In the genomic region with DNA sequence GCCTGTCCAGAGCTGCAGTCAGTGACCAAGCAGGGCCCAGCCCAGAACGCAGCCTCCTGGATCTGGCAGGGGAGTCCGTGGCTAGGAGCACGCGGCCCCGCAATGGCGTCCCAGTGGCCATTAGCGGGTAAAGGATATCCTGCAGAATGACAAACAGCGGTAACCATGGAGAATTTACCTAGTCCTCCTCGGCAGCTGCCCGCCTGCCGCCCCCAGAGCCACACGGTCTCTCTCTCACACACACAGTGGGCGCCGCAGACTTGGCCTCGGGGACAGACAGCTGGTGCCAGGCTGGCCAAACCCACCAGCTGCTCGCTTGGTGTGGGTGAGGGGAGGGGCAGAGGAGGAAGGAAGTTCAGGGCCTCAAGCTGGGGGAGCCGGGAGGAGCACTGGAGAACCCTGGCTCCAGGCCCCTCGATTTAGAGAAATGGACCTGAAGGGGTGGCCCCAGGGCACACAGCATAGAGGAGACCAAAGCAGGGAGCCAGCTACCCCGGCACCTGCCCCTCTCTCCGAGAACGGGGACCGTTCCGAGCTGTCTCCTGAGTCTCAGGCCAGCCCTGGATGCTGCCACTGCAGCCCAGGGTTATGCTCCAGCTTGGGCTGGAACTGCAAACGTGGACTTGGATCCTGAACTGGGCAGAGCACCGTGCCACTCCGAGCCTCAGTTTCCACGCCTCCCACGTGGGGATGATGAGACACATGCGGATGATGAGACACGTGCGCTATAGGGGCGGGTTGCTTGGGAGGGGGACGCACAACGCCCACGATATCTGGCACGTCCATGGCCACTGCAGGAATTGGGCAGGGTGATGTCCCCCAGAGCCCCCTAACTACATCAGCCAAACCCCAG, we compare ENCODE assay signal across 1 cellular context.
TF ChIP-seq lines count a peak whose summit lies in the region.

No MANE protein-coding gene starts in this region.

TF ChIP-seq in WTC11, 78 proteins besides CTCF, POLR2A, EP300 and RAD21 (continued from another document):
- TF ChIP-seq, protein P1, sequence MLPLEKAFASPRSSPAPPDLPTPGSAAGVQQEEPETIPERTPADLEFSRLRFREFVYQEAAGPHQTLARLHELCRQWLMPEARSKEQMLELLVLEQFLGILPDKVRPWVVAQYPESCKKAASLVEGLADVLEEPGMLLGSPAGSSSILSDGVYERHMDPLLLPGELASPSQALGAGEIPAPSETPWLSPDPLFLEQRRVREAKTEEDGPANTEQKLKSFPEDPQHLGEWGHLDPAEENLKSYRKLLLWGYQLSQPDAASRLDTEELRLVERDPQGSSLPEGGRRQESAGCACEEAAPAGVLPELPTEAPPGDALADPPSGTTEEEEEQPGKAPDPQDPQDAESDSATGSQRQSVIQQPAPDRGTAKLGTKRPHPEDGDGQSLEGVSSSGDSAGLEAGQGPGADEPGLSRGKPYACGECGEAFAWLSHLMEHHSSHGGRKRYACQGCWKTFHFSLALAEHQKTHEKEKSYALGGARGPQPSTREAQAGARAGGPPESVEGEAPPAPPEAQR (CRISPR knock-in tag; IDR thresholded peaks at IDR 0.05), result no peak
- TF ChIP-seq GRHL2 (CRISPR knock-in tag; IDR thresholded peaks at IDR 0.05; ENCODE audit: insufficient replicate concordance, severe bottlenecking), result no peak
- no peak for TF ChIP-seq E2F1 (CRISPR knock-in tag; IDR thresholded peaks at IDR 0.05)
- TF ChIP-seq E2F4 (CRISPR knock-in tag; IDR thresholded peaks at IDR 0.05; ENCODE audit: borderline replicate concordance, low read depth), result no peak
- TF ChIP-seq, protein P2, sequence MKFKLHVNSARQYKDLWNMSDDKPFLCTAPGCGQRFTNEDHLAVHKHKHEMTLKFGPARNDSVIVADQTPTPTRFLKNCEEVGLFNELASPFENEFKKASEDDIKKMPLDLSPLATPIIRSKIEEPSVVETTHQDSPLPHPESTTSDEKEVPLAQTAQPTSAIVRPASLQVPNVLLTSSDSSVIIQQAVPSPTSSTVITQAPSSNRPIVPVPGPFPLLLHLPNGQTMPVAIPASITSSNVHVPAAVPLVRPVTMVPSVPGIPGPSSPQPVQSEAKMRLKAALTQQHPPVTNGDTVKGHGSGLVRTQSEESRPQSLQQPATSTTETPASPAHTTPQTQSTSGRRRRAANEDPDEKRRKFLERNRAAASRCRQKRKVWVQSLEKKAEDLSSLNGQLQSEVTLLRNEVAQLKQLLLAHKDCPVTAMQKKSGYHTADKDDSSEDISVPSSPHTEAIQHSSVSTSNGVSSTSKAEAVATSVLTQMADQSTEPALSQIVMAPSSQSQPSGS (CRISPR knock-in tag; IDR thresholded peaks at IDR 0.05; ENCODE audit: borderline replicate concordance, low read depth), result no peak
- TF ChIP-seq NR1H2 (CRISPR knock-in tag; IDR thresholded peaks at IDR 0.05), result no peak
- no peak for TF ChIP-seq HMGA2 (CRISPR knock-in tag; IDR thresholded peaks at IDR 0.05)
- TF ChIP-seq FOXJ3 (CRISPR knock-in tag; IDR thresholded peaks at IDR 0.05; ENCODE audit: borderline replicate concordance), result no peak
